Comparison of ENCODE assay signal across 1 cellular context in the genomic region with DNA sequence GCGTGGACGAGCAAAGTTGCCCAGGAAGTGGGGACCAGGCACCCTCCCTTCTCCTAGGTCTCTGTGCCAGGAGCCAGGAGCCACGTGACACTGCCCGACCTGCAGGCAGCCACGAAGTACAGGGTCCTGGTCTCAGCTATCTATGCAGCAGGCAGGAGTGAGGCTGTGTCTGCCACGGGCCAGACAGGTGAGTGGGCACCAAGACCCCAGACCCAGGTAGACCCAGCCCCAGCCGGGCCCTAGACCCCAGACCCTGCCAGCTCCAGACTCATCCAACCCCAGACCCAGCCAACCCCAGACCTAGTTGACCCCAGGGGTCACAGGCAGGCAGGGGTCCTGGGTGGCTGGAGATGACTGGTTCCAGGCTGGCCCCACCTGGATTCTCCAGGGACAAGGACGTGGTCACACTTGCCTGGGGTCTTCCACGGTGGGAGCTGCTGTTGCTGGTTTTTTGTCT.
TF ChIP-seq lines count a peak whose summit lies in the region.

No MANE protein-coding gene starts in this region.

TF ChIP-seq in HepG2, 621 proteins besides CTCF, POLR2A, EP300 and RAD21:
- TF ChIP-seq, protein P1, sequence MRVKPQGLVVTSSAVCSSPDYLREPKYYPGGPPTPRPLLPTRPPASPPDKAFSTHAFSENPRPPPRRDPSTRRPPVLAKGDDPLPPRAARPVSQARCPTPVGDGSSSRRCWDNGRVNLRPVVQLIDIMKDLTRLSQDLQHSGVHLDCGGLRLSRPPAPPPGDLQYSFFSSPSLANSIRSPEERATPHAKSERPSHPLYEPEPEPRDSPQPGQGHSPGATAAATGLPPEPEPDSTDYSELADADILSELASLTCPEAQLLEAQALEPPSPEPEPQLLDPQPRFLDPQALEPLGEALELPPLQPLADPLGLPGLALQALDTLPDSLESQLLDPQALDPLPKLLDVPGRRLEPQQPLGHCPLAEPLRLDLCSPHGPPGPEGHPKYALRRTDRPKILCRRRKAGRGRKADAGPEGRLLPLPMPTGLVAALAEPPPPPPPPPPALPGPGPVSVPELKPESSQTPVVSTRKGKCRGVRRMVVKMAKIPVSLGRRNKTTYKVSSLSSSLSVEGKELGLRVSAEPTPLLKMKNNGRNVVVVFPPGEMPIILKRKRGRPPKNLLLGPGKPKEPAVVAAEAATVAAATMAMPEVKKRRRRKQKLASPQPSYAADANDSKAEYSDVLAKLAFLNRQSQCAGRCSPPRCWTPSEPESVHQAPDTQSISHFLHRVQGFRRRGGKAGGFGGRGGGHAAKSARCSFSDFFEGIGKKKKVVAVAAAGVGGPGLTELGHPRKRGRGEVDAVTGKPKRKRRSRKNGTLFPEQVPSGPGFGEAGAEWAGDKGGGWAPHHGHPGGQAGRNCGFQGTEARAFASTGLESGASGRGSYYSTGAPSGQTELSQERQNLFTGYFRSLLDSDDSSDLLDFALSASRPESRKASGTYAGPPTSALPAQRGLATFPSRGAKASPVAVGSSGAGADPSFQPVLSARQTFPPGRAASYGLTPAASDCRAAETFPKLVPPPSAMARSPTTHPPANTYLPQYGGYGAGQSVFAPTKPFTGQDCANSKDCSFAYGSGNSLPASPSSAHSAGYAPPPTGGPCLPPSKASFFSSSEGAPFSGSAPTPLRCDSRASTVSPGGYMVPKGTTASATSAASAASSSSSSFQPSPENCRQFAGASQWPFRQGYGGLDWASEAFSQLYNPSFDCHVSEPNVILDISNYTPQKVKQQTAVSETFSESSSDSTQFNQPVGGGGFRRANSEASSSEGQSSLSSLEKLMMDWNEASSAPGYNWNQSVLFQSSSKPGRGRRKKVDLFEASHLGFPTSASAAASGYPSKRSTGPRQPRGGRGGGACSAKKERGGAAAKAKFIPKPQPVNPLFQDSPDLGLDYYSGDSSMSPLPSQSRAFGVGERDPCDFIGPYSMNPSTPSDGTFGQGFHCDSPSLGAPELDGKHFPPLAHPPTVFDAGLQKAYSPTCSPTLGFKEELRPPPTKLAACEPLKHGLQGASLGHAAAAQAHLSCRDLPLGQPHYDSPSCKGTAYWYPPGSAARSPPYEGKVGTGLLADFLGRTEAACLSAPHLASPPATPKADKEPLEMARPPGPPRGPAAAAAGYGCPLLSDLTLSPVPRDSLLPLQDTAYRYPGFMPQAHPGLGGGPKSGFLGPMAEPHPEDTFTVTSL (CRISPR knock-in tag; IDR thresholded peaks at IDR 0.05; ENCODE audit: borderline replicate concordance), result no peak
- TF ChIP-seq, protein P2, sequence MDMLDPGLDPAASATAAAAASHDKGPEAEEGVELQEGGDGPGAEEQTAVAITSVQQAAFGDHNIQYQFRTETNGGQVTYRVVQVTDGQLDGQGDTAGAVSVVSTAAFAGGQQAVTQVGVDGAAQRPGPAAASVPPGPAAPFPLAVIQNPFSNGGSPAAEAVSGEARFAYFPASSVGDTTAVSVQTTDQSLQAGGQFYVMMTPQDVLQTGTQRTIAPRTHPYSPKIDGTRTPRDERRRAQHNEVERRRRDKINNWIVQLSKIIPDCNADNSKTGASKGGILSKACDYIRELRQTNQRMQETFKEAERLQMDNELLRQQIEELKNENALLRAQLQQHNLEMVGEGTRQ (IDR thresholded peaks at IDR 0.05; ENCODE audit: low read depth, low read length), result 0 out of 2 replicates have a peak, but pooled peaks have one; percentile 33
- TF ChIP-seq, protein P2 (CRISPR knock-in tag; IDR thresholded peaks at IDR 0.05; ENCODE audit: borderline replicate concordance), result no peak
- no peak for TF ChIP-seq ZNF17 (CRISPR knock-in tag; IDR thresholded peaks at IDR 0.05)
